ENCODE assay signal across 1 cellular context in genomic region chr16:28538733-28539596, GRCh38.
TF ChIP-seq lines count a peak whose summit lies in the region.

Gene NUPR1, minus strand, starts transcription at chr16:28538974. Its CDS starts 67 bp downstream, at chr16:28538907.

TF ChIP-seq in K562, 482 proteins besides CTCF, POLR2A, EP300 and RAD21 (continued from another document and continues in another):
- no peak for TF ChIP-seq RREB1 (CRISPR knock-in tag; IDR thresholded peaks at IDR 0.05)
- no peak for TF ChIP-seq ZNF655 (CRISPR knock-in tag; IDR thresholded peaks at IDR 0.05)
- no peak for TF ChIP-seq ZNF384 (IDR thresholded peaks at IDR 0.05; ENCODE audit: low read depth, low read length)
- TF ChIP-seq HLTF (IDR thresholded peaks at IDR 0.05), result no peak
- TF ChIP-seq MYBL2 (IDR thresholded peaks at IDR 0.05; ENCODE audit: low read depth), result no peak
- no peak for TF ChIP-seq MYBL2 (CRISPR knock-in tag; IDR thresholded peaks at IDR 0.05; ENCODE audit: borderline replicate concordance)
- TF ChIP-seq ZBTB9 (CRISPR knock-in tag; IDR thresholded peaks at IDR 0.05), result 0 out of 2 replicates have a peak, but pooled peaks have one; percentile 30
- TF ChIP-seq CHCHD3 (CRISPR knock-in tag; IDR thresholded peaks at IDR 0.05), result no peak
- TF ChIP-seq SRSF9 (IDR thresholded peaks at IDR 0.05; ENCODE audit: borderline replicate concordance, low read depth, low read length), result no peak
- no peak for TF ChIP-seq HNRNPL (IDR thresholded peaks at IDR 0.05; ENCODE audit: low read depth, low read length)
- TF ChIP-seq CREM (IDR thresholded peaks at IDR 0.05; ENCODE audit: low read depth), result no peak
- no peak for TF ChIP-seq MITF (IDR thresholded peaks at IDR 0.05)
- TF ChIP-seq NFATC3 (IDR thresholded peaks at IDR 0.05), result no peak
- TF ChIP-seq E2F5 (CRISPR knock-in tag; IDR thresholded peaks at IDR 0.05), result no peak
- TF ChIP-seq CXXC5 (CRISPR knock-in tag; IDR thresholded peaks at IDR 0.05), result peak; percentile 49; the same call in 1 of the 2 replicates
- TF ChIP-seq NONO (IDR thresholded peaks at IDR 0.05; ENCODE audit: low read depth in 2 of 2, low read length in 1 of 2), result no peak
- TF ChIP-seq TAF9B (IDR thresholded peaks at IDR 0.05; ENCODE audit: partially characterized antibody), result no peak
- no peak for TF ChIP-seq GATA2 (CRISPR knock-in tag; IDR thresholded peaks at IDR 0.05)
- TF ChIP-seq SMARCC2 (IDR thresholded peaks at IDR 0.05; ENCODE audit: low read depth), result no peak
- no peak for TF ChIP-seq RNF2 (IDR thresholded peaks at IDR 0.05)
- TF ChIP-seq BCLAF1 (IDR thresholded peaks at IDR 0.05; ENCODE audit: borderline replicate concordance in 1 of 2, control insufficient read depth in 1 of 2, low read depth in 2 of 2, low read length in 1 of 2), result no peak
- TF ChIP-seq ZNF23 (CRISPR knock-in tag; IDR thresholded peaks at IDR 0.05), result no peak
- no peak for TF ChIP-seq SRSF3 (IDR thresholded peaks at IDR 0.05; ENCODE audit: insufficient read depth, low read length)
- TF ChIP-seq ZBTB1 (CRISPR knock-in tag; IDR thresholded peaks at IDR 0.05; ENCODE audit: borderline replicate concordance, low read depth), result no peak
- TF ChIP-seq HDAC3 (IDR thresholded peaks at IDR 0.05; ENCODE audit: borderline replicate concordance, partially characterized antibody), result no peak
- no peak for TF ChIP-seq ZFPM2 (CRISPR knock-in tag; IDR thresholded peaks at IDR 0.05)
- peak; percentile 76; the same call in 1 of the 2 replicates for TF ChIP-seq ZNF76 (CRISPR knock-in tag; IDR thresholded peaks at IDR 0.05; ENCODE audit: borderline replicate concordance)
- no peak for TF ChIP-seq HEY1 (CRISPR knock-in tag; IDR thresholded peaks at IDR 0.05; ENCODE audit: borderline replicate concordance)
- TF ChIP-seq HBP1 (CRISPR knock-in tag; IDR thresholded peaks at IDR 0.05), result 0 out of 2 replicates have a peak, but pooled peaks have one; percentile 29
- no peak for TF ChIP-seq ATF2 (CRISPR knock-in tag; IDR thresholded peaks at IDR 0.05)
- no peak for TF ChIP-seq SMARCA5 (IDR thresholded peaks at IDR 0.05)
- no peak for TF ChIP-seq RFX5 (IDR thresholded peaks at IDR 0.05; ENCODE audit: low read depth, low read length)
- TF ChIP-seq GTF3C2 (IDR thresholded peaks at IDR 0.05; ENCODE audit: borderline replicate concordance, extremely low read depth, insufficient read length), result no peak
- TF ChIP-seq RBM22 (IDR thresholded peaks at IDR 0.05; ENCODE audit: low read depth, low read length, poor library complexity, severe bottlenecking), result no peak
- no peak for TF ChIP-seq MTA2 (IDR thresholded peaks at IDR 0.05; ENCODE audit: low read depth)
- TF ChIP-seq OTX1 (CRISPR knock-in tag; IDR thresholded peaks at IDR 0.05), result peak; percentile 70; the same call in 1 of the 2 replicates
- no peak for TF ChIP-seq KDM1A (IDR thresholded peaks at IDR 0.05)
- TF ChIP-seq MYNN (IDR thresholded peaks at IDR 0.05), result no peak
- TF ChIP-seq MYNN (CRISPR knock-in tag; IDR thresholded peaks at IDR 0.05), result no peak
- TF ChIP-seq ZNF263 (CRISPR knock-in tag; IDR thresholded peaks at IDR 0.05; ENCODE audit: borderline replicate concordance), result 0 out of 2 replicates have a peak, but pooled peaks have one; percentile 19
- TF ChIP-seq MAFG (tag; conservative IDR thresholded peaks at IDR 0.05), result no peak
- no peak for TF ChIP-seq HCFC1 (IDR thresholded peaks at IDR 0.05; ENCODE audit: low read depth, low read length)
